11 cellular contexts compared by ENCODE assay signal in genomic region chr10:59666310-59666709, GRCh38. TPM values are rescaled to one million over a fixed set of nuclear protein-coding genes. Genes with fewer than 3 reads are reported as not detected.
"Had no signal": no experiment of that assay in that cellular context is flagged by ENCODE, and none has a peak within 500 bp of the region (broad histone marks: within the 10 kb centered on the region; RNA-seq: fewer than 3 reads in every experiment).

No MANE protein-coding gene starts in this region.

- H3K4me3 ChIP-seq: GM23338, HAP-1 had no signal

- ATAC-seq: GM23338, HCT116 had no signal

- H3K9me3 ChIP-seq: HAP-1 had no signal

- DNase-seq: H7, HFFc6, Karpas-422, KBM-7 had no signal

- H3K27ac ChIP-seq: KMS-11 had no signal

- H2AFZ ChIP-seq: GM23338 had no signal

- H3K4me1 ChIP-seq: HAP-1 had no signal

- H3K9ac ChIP-seq: KMS-11 had no signal

- FAIRE-seq: H1, HTR-8/SVneo had no signal

- H3K4me2 ChIP-seq: GM23338, KMS-11 had no signal

RNA-seq across cellular contexts. Expression of gene SLC16A9, which starts 43.3 kb away (rescaled TPM):
- total RNA-seq: HFFc6, HT-29 had no signal
